Comparison of ENCODE assay signal across 31 cellular contexts in genomic region chr18:4356929-4357328, GRCh38.
"Had no signal": no experiment of that assay in that cellular context is flagged by ENCODE, and none has a peak within 500 bp of the region (broad histone marks: within the 10 kb centered on the region; RNA-seq: fewer than 3 reads in every experiment).

No MANE protein-coding gene starts in this region.

- H3K9me3 ChIP-seq: MG63 had no signal

- H3K36me3 ChIP-seq: MG63 had no signal

- H3K27me3 ChIP-seq: MG63 had no signal

- H3K9ac ChIP-seq: KMS-11 had no signal

- H3K27ac ChIP-seq: KMS-11 had no signal

- DNase-seq: Karpas-422, Kasumi-1, MG63, MM.1S, MV-4-11, NCI-H1048, NCI-H1092, NCI-H1092 treated with DMSO at 0.1 percent for 48 hours, NCI-H1105, NCI-H1105 treated with DMSO at 0.1 percent for 48 hours, NCI-H1417 treated with DMSO at 0.1 percent for 48 hours, NCI-H1436, NCI-H1436 treated with DMSO at 0.1 percent for 48 hours, NCI-H146, NCI-H1694, NCI-H1694 treated with DMSO at 0.1 percent for 48 hours, NCI-H187, NCI-H187 treated with DMSO at 0.1 percent for 48 hours, NCI-H2029, NCI-H2029 treated with DMSO at 0.1 percent for 48 hours, NCI-H2081, NCI-H2081 treated with DMSO at 0.1 percent for 48 hours, NCI-H2107, NCI-H2171, NCI-H2227 treated with DMSO at 0.1 percent for 48 hours, NCI-H226, NCI-H345, NCI-H446, NCI-H446 treated with DMSO at 0.1 percent for 48 hours, NCI-H510A had no signal

- H3K4me3 ChIP-seq: MG63 had no signal

- H3K4me2 ChIP-seq: KMS-11 had no signal
